In genomic region chr1:150194381-150195031, GRCh38 we compare ENCODE assay signal across 1 cellular context.
TF ChIP-seq lines count a peak whose summit lies in the region.

No MANE protein-coding gene starts in this region.

TF ChIP-seq in SK-N-SH, 30 proteins besides CTCF, POLR2A, EP300 and RAD21 (continued from another document):
- TF ChIP-seq REST (IDR thresholded peaks at IDR 0.05; ENCODE audit: low read depth, low read length) (no peak), JUND (IDR thresholded peaks at IDR 0.05) (no peak), SMC3 (IDR thresholded peaks at IDR 0.05; ENCODE audit: low read depth, low read length) (no peak), USF2 (IDR thresholded peaks at IDR 0.05; ENCODE audit: borderline replicate concordance, low read depth, low read length) (no peak)
TF ChIP-seq in SK-N-SH: peak in this region for 0.
